Comparison of ENCODE assay signal across 8 cellular contexts in the genomic region with DNA sequence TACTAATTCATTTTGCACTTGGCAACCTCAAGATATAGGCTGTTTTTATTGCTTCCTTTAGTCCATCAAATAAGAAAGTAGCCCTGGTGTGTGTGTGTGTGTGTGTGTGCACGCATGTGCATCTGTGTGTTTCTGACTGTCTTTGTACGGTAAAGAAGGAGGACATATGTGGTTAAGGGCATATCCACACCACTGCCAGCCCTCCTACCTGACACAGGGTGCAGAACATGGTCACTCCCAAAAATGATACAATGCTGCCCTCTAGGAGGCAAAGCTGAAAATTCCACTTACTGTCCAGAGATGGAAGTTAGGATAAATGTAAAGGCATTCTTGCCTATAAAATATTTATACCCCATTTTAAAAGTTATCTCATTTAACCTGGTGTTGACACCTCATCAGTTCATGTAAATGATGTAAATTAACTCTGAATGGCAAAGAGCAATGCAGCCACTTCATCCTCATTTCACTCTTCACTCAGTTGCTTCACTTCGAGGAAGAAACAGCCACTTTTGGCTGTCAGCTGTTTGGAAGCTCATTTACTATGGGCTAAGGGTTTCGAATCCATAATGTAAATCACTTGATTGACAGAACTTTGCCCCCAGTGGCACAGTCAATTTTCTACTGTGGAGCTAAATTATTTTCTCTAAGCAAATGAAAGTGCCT.
A peak's percentile ranks its signal among the peaks of the same experiment; 100 is the strongest.
DNase-seq lines count a peak whose midpoint lies in the region; ATAC-seq and TF ChIP-seq lines count a peak whose summit lies in the region.

No MANE protein-coding gene starts in this region.

- no peak overlapping the region for H3K4me3 ChIP-seq in left lung

- DNase-seq in Daoy (ENCODE audit: low read depth) (peak; percentile 59), HT1080 (ENCODE audit: low read depth) (peak; percentile 53), NCI-H82 treated with DMSO at 0.1 percent for 48 hours (lab: John Stamatoyannopoulos, UW; ENCODE audit: unreplicated experiment) (peak; percentile 44), caudate nucleus (lab: John Stamatoyannopoulos, UW) (peak in 18 of 61 donors; percentile 5 to 66 (median 32)), left lung (no peak)
- DNase-seq in stimulated activated naive CD4-positive, alpha-beta T cell treated with Interleukin-2 at 50 U/mL for 16 hours (lab: John Stamatoyannopoulos, UW) = no peak

- H3K36me3 ChIP-seq in left lung = no peaks in the 10 kb centered on the region

- no peaks in the 10 kb centered on the region for H3K4me1 ChIP-seq in left lung

- H3K9me3 ChIP-seq in left lung = no peaks in the 10 kb centered on the region

- peak; percentile 41 to 54 for TF ChIP-seq CTCF in left lung (IDR thresholded peaks at IDR 0.05)

- ATAC-seq in GM19452 (IDR thresholded peaks at IDR 0.05; ENCODE audit: unreplicated experiment) (peak; percentile 78), left lung (peak; percentile 92), GM19023 (IDR thresholded peaks at IDR 0.05; ENCODE audit: unreplicated experiment) (no peak)

- intact Hi-C loops in left lung (cut with DNase I) = no loop called here

- no peaks in the 10 kb centered on the region for H3K27me3 ChIP-seq in left lung

- H3K27ac ChIP-seq in caudate nucleus (ENCODE audit: low read depth, low read length) (peak overlapping the region; percentile 53), left lung (no peak overlapping the region)

Comparison
In these comparisons a context has a peak if more than half of its experiments do, and no peak if none do; other contexts are left out.
1. DNase-seq: peak in Daoy (single experiment), HT1080 (single experiment) and NCI-H82 treated with DMSO at 0.1 percent for 48 hours (single experiment); none in left lung (0 of 2) and stimulated activated naive CD4-positive, alpha-beta T cell treated with Interleukin-2 at 50 U/mL for 16 hours (single experiment).